Comparison of ENCODE assay signal across 1 cellular context in the genomic region with DNA sequence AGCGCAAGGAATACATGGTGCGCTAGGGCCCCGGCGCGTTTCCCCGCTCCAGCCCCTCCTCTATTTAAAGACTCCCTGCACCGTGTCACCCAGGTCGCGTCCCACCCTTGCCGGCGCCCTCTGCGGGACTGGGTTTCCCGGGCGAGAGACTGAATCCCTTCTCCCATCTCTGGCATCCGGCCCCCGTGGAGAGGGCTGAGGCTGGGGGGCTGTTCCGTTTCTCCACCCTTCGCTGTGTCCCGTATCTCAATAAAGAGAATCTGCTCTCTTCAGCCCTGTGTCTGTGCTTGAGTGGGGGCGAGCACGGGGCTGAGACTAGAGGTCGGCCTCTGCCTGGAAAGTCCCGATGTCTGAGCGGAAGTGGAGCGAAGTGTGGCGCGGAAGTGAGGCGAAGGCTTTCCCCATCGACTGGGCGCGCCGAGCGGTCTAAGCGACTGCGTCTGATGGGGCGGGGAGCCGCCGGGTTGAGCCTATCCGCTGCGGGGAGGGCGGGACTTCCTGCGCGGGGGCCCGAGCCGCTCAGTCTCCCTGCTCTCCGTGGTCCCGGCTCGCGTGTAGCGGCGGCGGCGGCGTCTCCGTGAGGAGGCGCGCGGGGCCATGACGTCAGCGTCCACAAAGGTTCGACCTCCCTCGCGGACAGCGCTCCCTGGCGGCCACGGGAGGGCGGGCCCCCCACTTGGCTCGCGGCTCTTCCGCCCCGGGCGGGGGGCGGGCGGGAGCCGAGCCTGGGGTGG.
TF ChIP-seq lines count a peak whose summit lies in the region.

No MANE protein-coding gene starts in this region.

TF ChIP-seq in HepG2, 621 proteins besides CTCF, POLR2A, EP300 and RAD21 (continued from another document and continues in another):
- TF ChIP-seq MIER2 (CRISPR knock-in tag; IDR thresholded peaks at IDR 0.05) (no peak), GATAD2A (CRISPR knock-in tag; IDR thresholded peaks at IDR 0.05) (peak; percentile 77), ZNF350 (CRISPR knock-in tag; IDR thresholded peaks at IDR 0.05; ENCODE audit: borderline replicate concordance, low read depth) (peak; percentile 77; the same call in 1 of the 2 replicates), ZIK1 (CRISPR knock-in tag; IDR thresholded peaks at IDR 0.05; ENCODE audit: borderline replicate concordance, low read depth) (no peak; the same call in 1 of the 2 replicates), SP2 (CRISPR knock-in tag; IDR thresholded peaks at IDR 0.05) (peak; percentile 91), ZNF292 (CRISPR knock-in tag; IDR thresholded peaks at IDR 0.05; ENCODE audit: borderline replicate concordance, low read depth) (no peak), MAFG (CRISPR knock-in tag; IDR thresholded peaks at IDR 0.05) (no peak), SIX1 (CRISPR knock-in tag; IDR thresholded peaks at IDR 0.05; ENCODE audit: borderline replicate concordance) (no peak), RARG (CRISPR knock-in tag; IDR thresholded peaks at IDR 0.05; ENCODE audit: low read depth) (no peak), ZNF318 (CRISPR knock-in tag; IDR thresholded peaks at IDR 0.05) (peak; percentile 89), ZNF160 (CRISPR knock-in tag; IDR thresholded peaks at IDR 0.05) (peak; percentile 67; the same call in 1 of the 2 replicates), NR2F2 (IDR thresholded peaks at IDR 0.05; ENCODE audit: borderline replicate concordance, low read depth) (no peak), ZFP36L2 (CRISPR knock-in tag; IDR thresholded peaks at IDR 0.05) (no peak), ZMAT3 (CRISPR knock-in tag; conservative IDR thresholded peaks at IDR 0.05) (peak; percentile 97), ZSCAN20 (CRISPR knock-in tag; IDR thresholded peaks at IDR 0.05; ENCODE audit: borderline replicate concordance) (no peak), ZNF550 (CRISPR knock-in tag; IDR thresholded peaks at IDR 0.05; ENCODE audit: borderline replicate concordance) (0 out of 2 replicates have a peak, but pooled peaks have one; percentile 45), HCFC1 (IDR thresholded peaks at IDR 0.05; ENCODE audit: low read depth, low read length) (peak; percentile 36; the same call in 1 of the 2 replicates), EEA1 (CRISPR knock-in tag; IDR thresholded peaks at IDR 0.05; ENCODE audit: borderline replicate concordance) (no peak), RNF2 (conservative IDR thresholded peaks at IDR 0.05; ENCODE audit: low read depth) (no peak), SMARCE1 (IDR thresholded peaks at IDR 0.05; ENCODE audit: borderline replicate concordance) (no peak), PLRG1 (conservative IDR thresholded peaks at IDR 0.05) (no peak), ZNF652 (CRISPR knock-in tag; IDR thresholded peaks at IDR 0.05; ENCODE audit: borderline replicate concordance, low read depth) (no peak), SAFB2 (CRISPR knock-in tag; IDR thresholded peaks at IDR 0.05; ENCODE audit: borderline replicate concordance, low read depth) (peak; percentile 92), ZNF232 (CRISPR knock-in tag; IDR thresholded peaks at IDR 0.05; ENCODE audit: borderline replicate concordance) (no peak), ZNF253 (CRISPR knock-in tag; IDR thresholded peaks at IDR 0.05; ENCODE audit: borderline replicate concordance) (0 out of 2 replicates have a peak, but pooled peaks have one; percentile 33), RBM22 (optimal IDR thresholded peaks at IDR 0.05; ENCODE audit: low read length) (no peak), AGO2 (optimal IDR thresholded peaks at IDR 0.05; ENCODE audit: low read depth, low read length) (peak; percentile 94), ZNF567 (CRISPR knock-in tag; IDR thresholded peaks at IDR 0.05; ENCODE audit: borderline replicate concordance) (peak; percentile 90), ZNF605 (CRISPR knock-in tag; IDR thresholded peaks at IDR 0.05) (peak; percentile 74), NFE2L2 (IDR thresholded peaks at IDR 0.05; ENCODE audit: low read length) (no peak), ZNF138 (CRISPR knock-in tag; IDR thresholded peaks at IDR 0.05; ENCODE audit: low read depth) (peak; percentile 74), NCOR1 (IDR thresholded peaks at IDR 0.05; ENCODE audit: borderline replicate concordance, low read length) (no peak; the same call in 1 of the 2 replicates), NFYC (CRISPR knock-in tag; IDR thresholded peaks at IDR 0.05) (peak; percentile 82), MTF2 (CRISPR knock-in tag; IDR thresholded peaks at IDR 0.05; ENCODE audit: borderline replicate concordance) (0 out of 2 replicates have a peak, but pooled peaks have one; percentile 9), NR2C2 (CRISPR knock-in tag; IDR thresholded peaks at IDR 0.05; ENCODE audit: borderline replicate concordance) (0 out of 2 replicates have a peak, but pooled peaks have one; percentile 24), RXRA (CRISPR knock-in tag; IDR thresholded peaks at IDR 0.05) (no peak)
- TF ChIP-seq, protein P1, sequence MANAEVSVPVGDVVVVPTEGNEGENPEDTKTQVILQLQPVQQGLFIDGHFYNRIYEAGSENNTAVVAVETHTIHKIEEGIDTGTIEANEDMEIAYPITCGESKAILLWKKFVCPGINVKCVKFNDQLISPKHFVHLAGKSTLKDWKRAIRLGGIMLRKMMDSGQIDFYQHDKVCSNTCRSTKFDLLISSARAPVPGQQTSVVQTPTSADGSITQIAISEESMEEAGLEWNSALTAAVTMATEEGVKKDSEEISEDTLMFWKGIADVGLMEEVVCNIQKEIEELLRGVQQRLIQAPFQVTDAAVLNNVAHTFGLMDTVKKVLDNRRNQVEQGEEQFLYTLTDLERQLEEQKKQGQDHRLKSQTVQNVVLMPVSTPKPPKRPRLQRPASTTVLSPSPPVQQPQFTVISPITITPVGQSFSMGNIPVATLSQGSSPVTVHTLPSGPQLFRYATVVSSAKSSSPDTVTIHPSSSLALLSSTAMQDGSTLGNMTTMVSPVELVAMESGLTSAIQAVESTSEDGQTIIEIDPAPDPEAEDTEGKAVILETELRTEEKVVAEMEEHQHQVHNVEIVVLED (CRISPR knock-in tag; IDR thresholded peaks at IDR 0.05; ENCODE audit: borderline replicate concordance): peak; percentile 90
- TF ChIP-seq, protein P2, sequence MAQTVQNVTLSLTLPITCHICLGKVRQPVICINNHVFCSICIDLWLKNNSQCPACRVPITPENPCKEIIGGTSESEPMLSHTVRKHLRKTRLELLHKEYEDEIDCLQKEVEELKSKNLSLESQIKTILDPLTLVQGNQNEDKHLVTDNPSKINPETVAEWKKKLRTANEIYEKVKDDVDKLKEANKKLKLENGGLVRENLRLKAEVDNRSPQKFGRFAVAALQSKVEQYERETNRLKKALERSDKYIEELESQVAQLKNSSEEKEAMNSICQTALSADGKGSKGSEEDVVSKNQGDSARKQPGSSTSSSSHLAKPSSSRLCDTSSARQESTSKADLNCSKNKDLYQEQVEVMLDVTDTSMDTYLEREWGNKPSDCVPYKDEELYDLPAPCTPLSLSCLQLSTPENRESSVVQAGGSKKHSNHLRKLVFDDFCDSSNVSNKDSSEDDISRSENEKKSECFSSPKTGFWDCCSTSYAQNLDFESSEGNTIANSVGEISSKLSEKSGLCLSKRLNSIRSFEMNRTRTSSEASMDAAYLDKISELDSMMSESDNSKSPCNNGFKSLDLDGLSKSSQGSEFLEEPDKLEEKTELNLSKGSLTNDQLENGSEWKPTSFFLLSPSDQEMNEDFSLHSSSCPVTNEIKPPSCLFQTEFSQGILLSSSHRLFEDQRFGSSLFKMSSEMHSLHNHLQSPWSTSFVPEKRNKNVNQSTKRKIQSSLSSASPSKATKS (CRISPR knock-in tag; IDR thresholded peaks at IDR 0.05): no peak
- TF ChIP-seq, protein P3, sequence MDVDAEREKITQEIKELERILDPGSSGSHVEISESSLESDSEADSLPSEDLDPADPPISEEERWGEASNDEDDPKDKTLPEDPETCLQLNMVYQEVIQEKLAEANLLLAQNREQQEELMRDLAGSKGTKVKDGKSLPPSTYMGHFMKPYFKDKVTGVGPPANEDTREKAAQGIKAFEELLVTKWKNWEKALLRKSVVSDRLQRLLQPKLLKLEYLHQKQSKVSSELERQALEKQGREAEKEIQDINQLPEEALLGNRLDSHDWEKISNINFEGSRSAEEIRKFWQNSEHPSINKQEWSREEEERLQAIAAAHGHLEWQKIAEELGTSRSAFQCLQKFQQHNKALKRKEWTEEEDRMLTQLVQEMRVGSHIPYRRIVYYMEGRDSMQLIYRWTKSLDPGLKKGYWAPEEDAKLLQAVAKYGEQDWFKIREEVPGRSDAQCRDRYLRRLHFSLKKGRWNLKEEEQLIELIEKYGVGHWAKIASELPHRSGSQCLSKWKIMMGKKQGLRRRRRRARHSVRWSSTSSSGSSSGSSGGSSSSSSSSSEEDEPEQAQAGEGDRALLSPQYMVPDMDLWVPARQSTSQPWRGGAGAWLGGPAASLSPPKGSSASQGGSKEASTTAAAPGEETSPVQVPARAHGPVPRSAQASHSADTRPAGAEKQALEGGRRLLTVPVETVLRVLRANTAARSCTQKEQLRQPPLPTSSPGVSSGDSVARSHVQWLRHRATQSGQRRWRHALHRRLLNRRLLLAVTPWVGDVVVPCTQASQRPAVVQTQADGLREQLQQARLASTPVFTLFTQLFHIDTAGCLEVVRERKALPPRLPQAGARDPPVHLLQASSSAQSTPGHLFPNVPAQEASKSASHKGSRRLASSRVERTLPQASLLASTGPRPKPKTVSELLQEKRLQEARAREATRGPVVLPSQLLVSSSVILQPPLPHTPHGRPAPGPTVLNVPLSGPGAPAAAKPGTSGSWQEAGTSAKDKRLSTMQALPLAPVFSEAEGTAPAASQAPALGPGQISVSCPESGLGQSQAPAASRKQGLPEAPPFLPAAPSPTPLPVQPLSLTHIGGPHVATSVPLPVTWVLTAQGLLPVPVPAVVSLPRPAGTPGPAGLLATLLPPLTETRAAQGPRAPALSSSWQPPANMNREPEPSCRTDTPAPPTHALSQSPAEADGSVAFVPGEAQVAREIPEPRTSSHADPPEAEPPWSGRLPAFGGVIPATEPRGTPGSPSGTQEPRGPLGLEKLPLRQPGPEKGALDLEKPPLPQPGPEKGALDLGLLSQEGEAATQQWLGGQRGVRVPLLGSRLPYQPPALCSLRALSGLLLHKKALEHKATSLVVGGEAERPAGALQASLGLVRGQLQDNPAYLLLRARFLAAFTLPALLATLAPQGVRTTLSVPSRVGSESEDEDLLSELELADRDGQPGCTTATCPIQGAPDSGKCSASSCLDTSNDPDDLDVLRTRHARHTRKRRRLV (CRISPR knock-in tag; IDR thresholded peaks at IDR 0.05): 0 out of 2 replicates have a peak, but pooled peaks have one; percentile 67
- TF ChIP-seq, protein P4, sequence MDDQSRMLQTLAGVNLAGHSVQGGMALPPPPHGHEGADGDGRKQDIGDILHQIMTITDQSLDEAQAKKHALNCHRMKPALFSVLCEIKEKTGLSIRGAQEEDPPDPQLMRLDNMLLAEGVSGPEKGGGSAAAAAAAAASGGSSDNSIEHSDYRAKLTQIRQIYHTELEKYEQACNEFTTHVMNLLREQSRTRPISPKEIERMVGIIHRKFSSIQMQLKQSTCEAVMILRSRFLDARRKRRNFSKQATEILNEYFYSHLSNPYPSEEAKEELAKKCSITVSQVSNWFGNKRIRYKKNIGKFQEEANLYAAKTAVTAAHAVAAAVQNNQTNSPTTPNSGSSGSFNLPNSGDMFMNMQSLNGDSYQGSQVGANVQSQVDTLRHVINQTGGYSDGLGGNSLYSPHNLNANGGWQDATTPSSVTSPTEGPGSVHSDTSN (CRISPR knock-in tag; IDR thresholded peaks at IDR 0.05; ENCODE audit: borderline replicate concordance): no peak
